In genomic region chr2:187124514-187124913, GRCh38 we compare ENCODE assay signal across 22 cellular contexts.
"Had no signal": no experiment of that assay in that cellular context is flagged by ENCODE, and none has a peak within 500 bp of the region (broad histone marks: within the 10 kb centered on the region; RNA-seq: fewer than 3 reads in every experiment).

No MANE protein-coding gene starts in this region.

- H3K36me3 ChIP-seq: lower lobe of right lung, sigmoid colon, spleen, suprapubic skin, thoracic aorta, tibial artery, upper lobe of right lung, uterus had no signal

- ATAC-seq: lower lobe of right lung; naive thymus-derived CD8-positive, alpha-beta T cell; psoas muscle; stimulated activated effector memory CD8-positive, alpha-beta T cell treated with anti-CD3 and anti-CD28 coated beads, Interleukin-12 subunit alpha, Interleukin-12 subunit beta, amount 100 ng/mL, for 72 hours; upper lobe of right lung had no signal

- H3K79me2 ChIP-seq: parathyroid adenoma had no signal

- DNase-seq: hypothalamus; immature natural killer cell; kidney; lower lobe of right lung; mammary epithelial cell; mesenchymal stem cell; naive thymus-derived CD8-positive, alpha-beta T cell; nucleus accumbens; sigmoid colon; small intestine; spleen; stimulated activated CD4-positive, alpha-beta T cell treated with anti-CD3 and anti-CD28 coated beads, Interleukin-4, amount 100 ng/mL, for 24 hours; stimulated activated naive CD4-positive, alpha-beta T cell; tibial artery; trophoblast cell; upper lobe of right lung; uterus had no signal

- H3K4me1 ChIP-seq: lower lobe of right lung, parathyroid adenoma, psoas muscle, sigmoid colon, spleen, suprapubic skin, upper lobe of right lung, uterus had no signal

- H3K9me3 ChIP-seq: lower lobe of right lung, psoas muscle, sigmoid colon, spleen, suprapubic skin, thoracic aorta, tibial artery, upper lobe of right lung, uterus had no signal

- H3K4me3 ChIP-seq: lower lobe of right lung, psoas muscle, sigmoid colon, spleen, suprapubic skin, thoracic aorta, tibial artery, upper lobe of right lung, uterus had no signal

- H2AFZ ChIP-seq: parathyroid adenoma had no signal

- H3K27ac ChIP-seq: lower lobe of right lung, parathyroid adenoma, psoas muscle, sigmoid colon, spleen, suprapubic skin, thoracic aorta, tibial artery, upper lobe of right lung, uterus had no signal

- H3K27me3 ChIP-seq: sigmoid colon, spleen, suprapubic skin, tibial artery, upper lobe of right lung, uterus had no signal
